ENCODE assay signal across 26 cellular contexts in genomic region chr7:144862612-144863319, GRCh38.
"Had no signal": no experiment of that assay in that cellular context is flagged by ENCODE, and none has a peak within 500 bp of the region (broad histone marks: within the 10 kb centered on the region; RNA-seq: fewer than 3 reads in every experiment).

No MANE protein-coding gene starts in this region.

- H3K36me3 Mint-ChIP-seq: mesothelial cell of epicardium; naive B cell; stimulated activated memory B cell treated with anti-CD40 and anti-IgM and Interleukin-4, amounts not matched to agents 10 μg/mL and 1 μg/mL and 100 μg/mL, for 72 hours had no signal

- H3K9me3 ChIP-seq: esophagus squamous epithelium, heart right ventricle, left lung, mucosa of descending colon, prostate gland, right atrium auricular region, sigmoid colon, thoracic aorta, tibial nerve, upper lobe of left lung had no signal

- H3K27ac ChIP-seq: coronary artery, esophagus squamous epithelium, heart right ventricle, left lung, prostate gland, right atrium auricular region, sigmoid colon, thoracic aorta, tibial nerve, upper lobe of left lung had no signal

- H3K4me1 ChIP-seq: esophagus squamous epithelium, heart right ventricle, left lung, prostate gland, right atrium auricular region, sigmoid colon, tibial nerve, upper lobe of left lung had no signal

- H3K4me3 ChIP-seq: coronary artery, esophagus squamous epithelium, heart right ventricle, left lung, mucosa of descending colon, prostate gland, right atrium auricular region, sigmoid colon, thoracic aorta, tibial nerve, upper lobe of left lung had no signal

- H3K4me3 Mint-ChIP-seq: mesothelial cell of epicardium; naive B cell; nephron; stimulated activated memory B cell treated with anti-CD40 and anti-IgM and Interleukin-4, amounts not matched to agents 10 μg/mL and 1 μg/mL and 100 μg/mL, for 72 hours; stimulated activated naive CD8-positive, alpha-beta T cell treated with anti-CD3 and anti-CD28 coated beads, Interleukin-15, Interleukin-2, amounts not matched to agents 100 ng/mL and 50 ng/mL, for 24 hours had no signal

- DNase-seq: dermis blood vessel endothelial cell; effector memory CD4-positive, alpha-beta T cell; esophagus squamous epithelium; foreskin melanocyte; glutamatergic neuron; heart right ventricle; hippocampal formation; left cardiac atrium; left lung; mesenchymal stem cell; mucosa of descending colon; naive B cell; nucleus accumbens; sigmoid colon; stimulated activated CD4-positive, alpha-beta T cell treated with anti-CD3 and anti-CD28 coated beads, Interleukin-2, amount 100 ng/mL, for 24 hours; stimulated activated CD4-positive, alpha-beta T cell treated with anti-CD3 and anti-CD28 coated beads, Interleukin-4, amount 100 ng/mL, for 24 hours; upper lobe of left lung had no signal

- H3K27ac Mint-ChIP-seq: mesothelial cell of epicardium; naive B cell; nephron; stimulated activated memory B cell treated with anti-CD40 and anti-IgM and Interleukin-4, amounts not matched to agents 10 μg/mL and 1 μg/mL and 100 μg/mL, for 72 hours; stimulated activated naive CD8-positive, alpha-beta T cell treated with anti-CD3 and anti-CD28 coated beads, Interleukin-15, Interleukin-2, amounts not matched to agents 100 ng/mL and 50 ng/mL, for 24 hours had no signal

- H3K4me1 Mint-ChIP-seq: mesothelial cell of epicardium, naive B cell had no signal

- H3K27me3 ChIP-seq: esophagus squamous epithelium, left lung, right atrium auricular region, sigmoid colon, tibial nerve, upper lobe of left lung had no signal

- H3K36me3 ChIP-seq: esophagus squamous epithelium, heart right ventricle, left lung, prostate gland, right atrium auricular region, sigmoid colon, thoracic aorta, tibial nerve, upper lobe of left lung had no signal

- H3K9me3 Mint-ChIP-seq: mesothelial cell of epicardium; naive B cell; nephron; stimulated activated memory B cell treated with anti-CD40 and anti-IgM and Interleukin-4, amounts not matched to agents 10 μg/mL and 1 μg/mL and 100 μg/mL, for 72 hours; stimulated activated naive CD8-positive, alpha-beta T cell treated with anti-CD3 and anti-CD28 coated beads, Interleukin-15, Interleukin-2, amounts not matched to agents 100 ng/mL and 50 ng/mL, for 24 hours had no signal

- ATAC-seq: heart right ventricle; left cardiac atrium; left lung; mucosa of descending colon; stimulated activated memory B cell treated with anti-CD40 and anti-IgM and Interleukin-4, amounts not matched to agents 10 μg/mL and 1 μg/mL and 100 μg/mL, for 72 hours had no signal
